Comparison of ENCODE assay signal across 2 cellular contexts in the genomic region with DNA sequence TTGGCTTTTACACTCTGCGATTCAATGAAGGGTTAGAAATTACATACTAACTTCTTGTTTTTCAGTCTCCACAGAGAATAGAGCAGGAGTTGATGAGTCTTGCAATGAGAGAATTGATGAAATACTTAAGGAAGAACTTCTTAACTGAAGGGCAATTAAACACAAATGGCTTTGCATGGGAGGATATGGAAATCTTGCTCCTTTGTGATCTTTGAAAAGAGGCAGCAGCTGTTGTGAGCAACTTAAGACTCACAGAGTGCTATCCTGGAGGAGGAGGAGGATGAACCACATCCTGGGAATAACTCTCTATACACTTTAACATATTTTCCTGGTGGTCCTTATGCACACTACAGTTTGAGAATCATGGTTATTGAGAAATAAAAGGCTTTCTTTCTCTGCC.
A peak's percentile ranks its signal among the peaks of the same experiment; 100 is the strongest.
TF ChIP-seq lines count a peak whose summit lies in the region.

No MANE protein-coding gene starts in this region.

TF ChIP-seq in GM23338, 12 proteins besides CTCF, POLR2A, EP300 and RAD21 (continued from another document):
- no peak for TF ChIP-seq ZNF114 (CRISPR knock-in tag; IDR thresholded peaks at IDR 0.05)
- TF ChIP-seq, protein P1, sequence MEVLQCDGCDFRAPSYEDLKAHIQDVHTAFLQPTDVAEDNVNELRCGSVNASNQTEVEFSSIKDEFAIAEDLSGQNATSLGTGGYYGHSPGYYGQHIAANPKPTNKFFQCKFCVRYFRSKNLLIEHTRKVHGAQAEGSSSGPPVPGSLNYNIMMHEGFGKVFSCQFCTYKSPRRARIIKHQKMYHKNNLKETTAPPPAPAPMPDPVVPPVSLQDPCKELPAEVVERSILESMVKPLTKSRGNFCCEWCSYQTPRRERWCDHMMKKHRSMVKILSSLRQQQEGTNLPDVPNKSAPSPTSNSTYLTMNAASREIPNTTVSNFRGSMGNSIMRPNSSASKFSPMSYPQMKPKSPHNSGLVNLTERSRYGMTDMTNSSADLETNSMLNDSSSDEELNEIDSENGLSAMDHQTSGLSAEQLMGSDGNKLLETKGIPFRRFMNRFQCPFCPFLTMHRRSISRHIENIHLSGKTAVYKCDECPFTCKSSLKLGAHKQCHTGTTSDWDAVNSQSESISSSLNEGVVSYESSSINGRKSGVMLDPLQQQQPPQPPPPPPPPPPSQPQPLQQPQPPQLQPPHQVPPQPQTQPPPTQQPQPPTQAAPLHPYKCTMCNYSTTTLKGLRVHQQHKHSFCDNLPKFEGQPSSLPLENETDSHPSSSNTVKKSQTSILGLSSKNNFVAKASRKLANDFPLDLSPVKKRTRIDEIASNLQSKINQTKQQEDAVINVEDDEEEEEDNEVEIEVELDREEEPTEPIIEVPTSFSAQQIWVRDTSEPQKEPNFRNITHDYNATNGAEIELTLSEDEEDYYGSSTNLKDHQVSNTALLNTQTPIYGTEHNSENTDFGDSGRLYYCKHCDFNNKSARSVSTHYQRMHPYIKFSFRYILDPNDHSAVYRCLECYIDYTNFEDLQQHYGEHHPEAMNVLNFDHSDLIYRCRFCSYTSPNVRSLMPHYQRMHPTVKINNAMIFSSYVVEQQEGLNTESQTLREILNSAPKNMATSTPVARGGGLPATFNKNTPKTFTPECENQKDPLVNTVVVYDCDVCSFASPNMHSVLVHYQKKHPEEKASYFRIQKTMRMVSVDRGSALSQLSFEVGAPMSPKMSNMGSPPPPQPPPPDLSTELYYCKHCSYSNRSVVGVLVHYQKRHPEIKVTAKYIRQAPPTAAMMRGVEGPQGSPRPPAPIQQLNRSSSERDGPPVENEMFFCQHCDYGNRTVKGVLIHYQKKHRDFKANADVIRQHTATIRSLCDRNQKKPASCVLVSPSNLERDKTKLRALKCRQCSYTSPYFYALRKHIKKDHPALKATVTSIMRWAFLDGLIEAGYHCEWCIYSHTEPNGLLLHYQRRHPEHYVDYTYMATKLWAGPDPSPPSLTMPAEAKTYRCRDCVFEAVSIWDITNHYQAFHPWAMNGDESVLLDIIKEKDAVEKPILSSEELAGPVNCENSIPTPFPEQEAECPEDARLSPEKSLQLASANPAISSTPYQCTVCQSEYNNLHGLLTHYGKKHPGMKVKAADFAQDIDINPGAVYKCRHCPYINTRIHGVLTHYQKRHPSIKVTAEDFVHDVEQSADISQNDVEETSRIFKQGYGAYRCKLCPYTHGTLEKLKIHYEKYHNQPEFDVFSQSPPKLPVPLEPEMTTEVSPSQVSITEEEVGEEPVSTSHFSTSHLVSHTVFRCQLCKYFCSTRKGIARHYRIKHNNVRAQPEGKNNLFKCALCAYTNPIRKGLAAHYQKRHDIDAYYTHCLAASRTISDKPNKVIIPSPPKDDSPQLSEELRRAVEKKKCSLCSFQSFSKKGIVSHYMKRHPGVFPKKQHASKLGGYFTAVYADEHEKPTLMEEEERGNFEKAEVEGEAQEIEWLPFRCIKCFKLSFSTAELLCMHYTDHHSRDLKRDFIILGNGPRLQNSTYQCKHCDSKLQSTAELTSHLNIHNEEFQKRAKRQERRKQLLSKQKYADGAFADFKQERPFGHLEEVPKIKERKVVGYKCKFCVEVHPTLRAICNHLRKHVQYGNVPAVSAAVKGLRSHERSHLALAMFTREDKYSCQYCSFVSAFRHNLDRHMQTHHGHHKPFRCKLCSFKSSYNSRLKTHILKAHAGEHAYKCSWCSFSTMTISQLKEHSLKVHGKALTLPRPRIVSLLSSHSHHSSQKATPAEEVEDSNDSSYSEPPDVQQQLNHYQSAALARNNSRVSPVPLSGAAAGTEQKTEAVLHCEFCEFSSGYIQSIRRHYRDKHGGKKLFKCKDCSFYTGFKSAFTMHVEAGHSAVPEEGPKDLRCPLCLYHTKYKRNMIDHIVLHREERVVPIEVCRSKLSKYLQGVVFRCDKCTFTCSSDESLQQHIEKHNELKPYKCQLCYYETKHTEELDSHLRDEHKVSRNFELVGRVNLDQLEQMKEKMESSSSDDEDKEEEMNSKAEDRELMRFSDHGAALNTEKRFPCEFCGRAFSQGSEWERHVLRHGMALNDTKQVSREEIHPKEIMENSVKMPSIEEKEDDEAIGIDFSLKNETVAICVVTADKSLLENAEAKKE (CRISPR knock-in tag; IDR thresholded peaks at IDR 0.05) = peak; percentile 70; the same call in 1 of the 2 replicates
- no peak for TF ChIP-seq POLR2AphosphoS5 (IDR thresholded peaks at IDR 0.05; ENCODE audit: low read depth)
- peak; percentile 93 for TF ChIP-seq NANOG (IDR thresholded peaks at IDR 0.05; ENCODE audit: borderline replicate concordance)
TF ChIP-seq in GM23338: peak in this region for 2.

TF ChIP-seq in K562, 482 proteins besides CTCF, POLR2A, EP300 and RAD21 (continued from another document):
- TF ChIP-seq HNRNPL (IDR thresholded peaks at IDR 0.05; ENCODE audit: low read depth, low read length) (no peak), BHLHE40 (IDR thresholded peaks at IDR 0.05; ENCODE audit: low read length) (no peak), TRIM28 (IDR thresholded peaks at IDR 0.05) (no peak), ETV6 (IDR thresholded peaks at IDR 0.05; ENCODE audit: borderline replicate concordance in 1 of 2, low read depth in 2 of 2, low read length in 1 of 2) (no peak), ETV6 (CRISPR knock-in tag; IDR thresholded peaks at IDR 0.05; ENCODE audit: borderline replicate concordance) (no peak)
- TF ChIP-seq, protein P2, sequence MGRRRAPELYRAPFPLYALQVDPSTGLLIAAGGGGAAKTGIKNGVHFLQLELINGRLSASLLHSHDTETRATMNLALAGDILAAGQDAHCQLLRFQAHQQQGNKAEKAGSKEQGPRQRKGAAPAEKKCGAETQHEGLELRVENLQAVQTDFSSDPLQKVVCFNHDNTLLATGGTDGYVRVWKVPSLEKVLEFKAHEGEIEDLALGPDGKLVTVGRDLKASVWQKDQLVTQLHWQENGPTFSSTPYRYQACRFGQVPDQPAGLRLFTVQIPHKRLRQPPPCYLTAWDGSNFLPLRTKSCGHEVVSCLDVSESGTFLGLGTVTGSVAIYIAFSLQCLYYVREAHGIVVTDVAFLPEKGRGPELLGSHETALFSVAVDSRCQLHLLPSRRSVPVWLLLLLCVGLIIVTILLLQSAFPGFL (CRISPR knock-in tag; IDR thresholded peaks at IDR 0.05) = no peak
- TF ChIP-seq, protein P3, sequence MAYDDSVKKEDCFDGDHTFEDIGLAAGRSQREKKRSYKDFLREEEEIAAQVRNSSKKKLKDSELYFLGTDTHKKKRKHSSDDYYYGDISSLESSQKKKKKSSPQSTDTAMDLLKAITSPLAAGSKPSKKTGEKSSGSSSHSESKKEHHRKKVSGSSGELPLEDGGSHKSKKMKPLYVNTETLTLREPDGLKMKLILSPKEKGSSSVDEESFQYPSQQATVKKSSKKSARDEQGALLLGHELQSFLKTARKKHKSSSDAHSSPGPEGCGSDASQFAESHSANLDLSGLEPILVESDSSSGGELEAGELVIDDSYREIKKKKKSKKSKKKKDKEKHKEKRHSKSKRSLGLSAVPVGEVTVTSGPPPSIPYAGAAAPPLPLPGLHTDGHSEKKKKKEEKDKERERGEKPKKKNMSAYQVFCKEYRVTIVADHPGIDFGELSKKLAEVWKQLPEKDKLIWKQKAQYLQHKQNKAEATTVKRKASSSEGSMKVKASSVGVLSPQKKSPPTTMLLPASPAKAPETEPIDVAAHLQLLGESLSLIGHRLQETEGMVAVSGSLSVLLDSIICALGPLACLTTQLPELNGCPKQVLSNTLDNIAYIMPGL (CRISPR knock-in tag; IDR thresholded peaks at IDR 0.05) = no peak
- TF ChIP-seq, protein P4, sequence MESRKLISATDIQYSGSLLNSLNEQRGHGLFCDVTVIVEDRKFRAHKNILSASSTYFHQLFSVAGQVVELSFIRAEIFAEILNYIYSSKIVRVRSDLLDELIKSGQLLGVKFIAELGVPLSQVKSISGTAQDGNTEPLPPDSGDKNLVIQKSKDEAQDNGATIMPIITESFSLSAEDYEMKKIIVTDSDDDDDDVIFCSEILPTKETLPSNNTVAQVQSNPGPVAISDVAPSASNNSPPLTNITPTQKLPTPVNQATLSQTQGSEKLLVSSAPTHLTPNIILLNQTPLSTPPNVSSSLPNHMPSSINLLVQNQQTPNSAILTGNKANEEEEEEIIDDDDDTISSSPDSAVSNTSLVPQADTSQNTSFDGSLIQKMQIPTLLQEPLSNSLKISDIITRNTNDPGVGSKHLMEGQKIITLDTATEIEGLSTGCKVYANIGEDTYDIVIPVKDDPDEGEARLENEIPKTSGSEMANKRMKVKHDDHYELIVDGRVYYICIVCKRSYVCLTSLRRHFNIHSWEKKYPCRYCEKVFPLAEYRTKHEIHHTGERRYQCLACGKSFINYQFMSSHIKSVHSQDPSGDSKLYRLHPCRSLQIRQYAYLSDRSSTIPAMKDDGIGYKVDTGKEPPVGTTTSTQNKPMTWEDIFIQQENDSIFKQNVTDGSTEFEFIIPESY (CRISPR knock-in tag; IDR thresholded peaks at IDR 0.05) = no peak
- TF ChIP-seq, protein P5, sequence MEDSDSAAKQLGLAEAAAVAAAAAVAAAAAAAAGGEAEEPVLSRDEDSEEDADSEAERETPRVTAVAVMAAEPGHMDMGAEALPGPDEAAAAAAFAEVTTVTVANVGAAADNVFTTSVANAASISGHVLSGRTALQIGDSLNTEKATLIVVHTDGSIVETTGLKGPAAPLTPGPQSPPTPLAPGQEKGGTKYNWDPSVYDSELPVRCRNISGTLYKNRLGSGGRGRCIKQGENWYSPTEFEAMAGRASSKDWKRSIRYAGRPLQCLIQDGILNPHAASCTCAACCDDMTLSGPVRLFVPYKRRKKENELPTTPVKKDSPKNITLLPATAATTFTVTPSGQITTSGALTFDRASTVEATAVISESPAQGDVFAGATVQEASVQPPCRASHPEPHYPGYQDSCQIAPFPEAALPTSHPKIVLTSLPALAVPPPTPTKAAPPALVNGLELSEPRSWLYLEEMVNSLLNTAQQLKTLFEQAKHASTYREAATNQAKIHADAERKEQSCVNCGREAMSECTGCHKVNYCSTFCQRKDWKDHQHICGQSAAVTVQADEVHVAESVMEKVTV (CRISPR knock-in tag; IDR thresholded peaks at IDR 0.05) = no peak
